21 cellular contexts compared by ENCODE assay signal in the genomic region with DNA sequence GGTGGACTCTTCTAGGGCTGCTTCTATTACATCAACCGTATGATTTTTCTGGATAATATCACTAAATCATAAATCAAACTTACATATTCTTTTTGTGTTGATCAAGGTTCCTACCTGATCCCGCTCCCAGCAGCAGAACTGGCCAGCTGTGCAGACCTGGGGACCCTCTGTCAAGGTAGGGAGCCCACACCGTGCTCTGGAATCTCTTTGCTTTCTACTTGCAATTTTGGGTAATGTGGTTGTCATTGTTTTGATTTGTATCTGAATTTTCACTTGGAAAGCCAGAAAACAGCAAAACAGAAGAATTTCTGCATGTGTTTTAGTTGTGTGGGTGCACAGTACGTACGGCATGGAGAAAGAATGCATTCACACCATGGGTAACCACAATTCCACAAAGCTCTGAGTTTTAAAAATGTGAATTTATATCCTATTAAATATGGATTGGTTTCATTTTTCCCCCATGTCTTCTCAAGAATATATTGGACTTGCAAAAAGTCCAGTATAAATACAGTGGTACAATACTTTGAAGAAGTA.
"Had no signal": no experiment of that assay in that cellular context is flagged by ENCODE, and none has a peak within 500 bp of the region (broad histone marks: within the 10 kb centered on the region; RNA-seq: fewer than 3 reads in every experiment).

No MANE protein-coding gene starts in this region.

- H3K27ac ChIP-seq: epithelial cell of prostate, skin epidermis, upper lobe of left lung, VCaP had no signal

- DNase-seq: activated CD4-positive, alpha-beta T cell treated with anti-CD3 and anti-CD28 coated beads, Interleukin-2, amount 50 U/mL, for 1 hour; activated CD4-positive, CD25-positive, alpha-beta regulatory T cell treated with anti-CD3 and anti-CD28 coated beads, Interleukin-2, amount 50 U/mL, for 72 hours; activated CD8-positive, alpha-beta memory T cell treated with anti-CD3 and anti-CD28 coated beads, Interleukin-2, amount 50 U/mL, for 4 hours; activated effector memory CD4-positive, alpha-beta T cell treated with Interleukin-2 at 50 U/mL for 16 hours; activated naive CD4-positive, alpha-beta T cell treated with anti-CD3 and anti-CD28 coated beads, Interleukin-2, amount 10 ng/mL, durations not matched to agents 7 days and 5 days; activated naive CD8-positive, alpha-beta T cell treated with anti-CD3 and anti-CD28 coated beads, Interleukin-2, amount 50 U/mL, for 24 hours; activated T-cell treated with anti-CD3 and anti-CD28 coated beads, Interleukin-2, amount 50 U/mL, for 4 hours; aorta; endodermal cell; hypothalamus; kidney; naive B cell; stimulated activated CD4-positive, alpha-beta T cell treated with anti-CD3 and anti-CD28 coated beads, Interleukin-15, amount 100 ng/mL, for 24 hours; stimulated activated CD4-positive, alpha-beta T cell treated with anti-CD3 and anti-CD28 coated beads, Interleukin-4, amount 100 ng/mL, for 1 hour; stimulated activated naive CD8-positive, alpha-beta T cell treated with anti-CD3 and anti-CD28 coated beads, Interleukin-15, amount 100 ng/mL, for 72 hours; T-helper 2 cell; upper lobe of left lung had no signal

- H3K36me3 ChIP-seq: upper lobe of left lung had no signal

- ATAC-seq: activated naive CD8-positive, alpha-beta T cell treated with anti-CD3 and anti-CD28 coated beads, Interleukin-2, amount 50 U/mL, for 24 hours; activated T-cell treated with anti-CD3 and anti-CD28 coated beads, Interleukin-2, amount 50 U/mL, for 4 hours; left lobe of liver; stimulated activated naive CD8-positive, alpha-beta T cell treated with anti-CD3 and anti-CD28 coated beads, Interleukin-15, amount 100 ng/mL, for 72 hours had no signal

- H3K9me3 ChIP-seq: upper lobe of left lung had no signal

- H3K4me3 ChIP-seq: skin epidermis, upper lobe of left lung had no signal

- H3K27me3 ChIP-seq: upper lobe of left lung had no signal
